ENCODE assay signal across 35 cellular contexts in genomic region chrX:109125304-109125703, GRCh38.
"Had no signal": no experiment of that assay in that cellular context is flagged by ENCODE, and none has a peak within 500 bp of the region (broad histone marks: within the 10 kb centered on the region; RNA-seq: fewer than 3 reads in every experiment).

No MANE protein-coding gene starts in this region.

- H3K27ac Mint-ChIP-seq: activated B cell treated with CpG ODN at 0.5 μM for 24 hours; activated CD4-positive, alpha-beta memory T cell treated with anti-CD3 and anti-CD28 coated beads for 36 hours; activated CD4-positive, alpha-beta T cell treated with anti-CD3 and anti-CD28 coated beads, Interleukin-2, amount 10 ng/mL, durations not matched to agents 24 days and 14 days; activated CD8-positive, alpha-beta T cell treated with anti-CD3 and anti-CD28 coated beads for 36 hours; activated naive CD4-positive, alpha-beta T cell treated with anti-CD3 and anti-CD28 coated beads for 36 hours; activated naive CD4-positive, alpha-beta T cell treated with anti-CD3 and anti-CD28 coated beads, Interleukin-2, amount 50 U/mL, for 72 hours; activated naive CD8-positive, alpha-beta T cell treated with anti-CD3 and anti-CD28 coated beads for 36 hours; activated T-cell treated with anti-CD3 and anti-CD28 coated beads, Interleukin-2, amount 50 U/mL, for 72 hours; activated T-helper 1 cell treated with anti-CD3 and anti-CD28 coated beads, Interleukin-12 subunit alpha, Interleukin-12 subunit beta, Interleukin-2, Interleukin-4 antibody, amounts not matched to agents 30 ng/mL and 10 ng/mL and 1 ng/mL, durations not matched to agents 14 hours and 24 hours and 36 hours; activated T-helper 17 cell treated with anti-CD3 and anti-CD28 coated beads, Interleukin-2, amount 50 U/mL, for 72 hours; brain; T-helper 1 cell treated with Interleukin-12 subunit alpha and Interleukin-12 subunit beta and Interleukin-4 antibody, amounts not matched to agents 30 μg/mL and 1 μg/mL, for 36 hours; T-helper 2 cell treated with Interferon-gamma antibody and Interleukin-4, amounts not matched to agents 5 μg/mL and 100 μg/mL, for 36 hours had no signal

- H3K9me3 ChIP-seq: adrenal gland had no signal

- H3K27ac ChIP-seq: adrenal gland, cardiac muscle cell, VCaP had no signal

- H3K27me3 Mint-ChIP-seq: activated B cell treated with CpG ODN at 0.5 μM for 24 hours; activated CD4-positive, alpha-beta memory T cell treated with anti-CD3 and anti-CD28 coated beads for 36 hours; activated CD4-positive, alpha-beta T cell treated with anti-CD3 and anti-CD28 coated beads, Interleukin-2, amount 10 ng/mL, durations not matched to agents 24 days and 14 days; activated CD8-positive, alpha-beta T cell treated with anti-CD3 and anti-CD28 coated beads for 36 hours; activated naive CD8-positive, alpha-beta T cell treated with anti-CD3 and anti-CD28 coated beads for 36 hours; activated T-helper 17 cell treated with anti-CD3 and anti-CD28 coated beads, Interleukin-2, amount 50 U/mL, for 72 hours; brain; central memory CD8-positive, alpha-beta T cell had no signal

- H3K36me3 ChIP-seq: adrenal gland, cardiac muscle cell had no signal

- ATAC-seq: activated CD8-positive, alpha-beta T cell treated with anti-CD3 and anti-CD28 coated beads for 36 hours; activated naive CD4-positive, alpha-beta T cell treated with anti-CD3 and anti-CD28 coated beads, Interleukin-2, amount 50 U/mL, for 72 hours; activated T-cell treated with anti-CD3 and anti-CD28 coated beads, Interleukin-2, amount 50 U/mL, for 4 hours; activated T-cell treated with anti-CD3 and anti-CD28 coated beads, Interleukin-2, amount 50 U/mL, for 72 hours; activated T-helper 17 cell treated with anti-CD3 and anti-CD28 coated beads, Interleukin-2, amount 50 U/mL, for 72 hours had no signal

- H3K4me3 Mint-ChIP-seq: activated B cell treated with CpG ODN at 0.5 μM for 24 hours; activated CD4-positive, alpha-beta memory T cell treated with anti-CD3 and anti-CD28 coated beads for 36 hours; activated CD4-positive, alpha-beta T cell treated with anti-CD3 and anti-CD28 coated beads, Interleukin-2, amount 10 ng/mL, durations not matched to agents 24 days and 14 days; activated CD8-positive, alpha-beta T cell treated with anti-CD3 and anti-CD28 coated beads for 36 hours; activated naive CD4-positive, alpha-beta T cell treated with anti-CD3 and anti-CD28 coated beads for 36 hours; activated naive CD8-positive, alpha-beta T cell treated with anti-CD3 and anti-CD28 coated beads for 36 hours; activated T-cell treated with anti-CD3 and anti-CD28 coated beads, Interleukin-2, amount 50 U/mL, for 4 hours; activated T-cell treated with anti-CD3 and anti-CD28 coated beads, Interleukin-2, amount 50 U/mL, for 72 hours; activated T-helper 1 cell treated with anti-CD3 and anti-CD28 coated beads, Interleukin-12 subunit alpha, Interleukin-12 subunit beta, Interleukin-2, Interleukin-4 antibody, amounts not matched to agents 30 ng/mL and 10 ng/mL and 1 ng/mL, durations not matched to agents 14 hours and 24 hours and 36 hours; activated T-helper 17 cell treated with anti-CD3 and anti-CD28 coated beads, Interleukin-2, amount 50 U/mL, for 72 hours; brain; central memory CD8-positive, alpha-beta T cell; T-helper 1 cell treated with Interleukin-12 subunit alpha and Interleukin-12 subunit beta and Interleukin-4 antibody, amounts not matched to agents 30 μg/mL and 1 μg/mL, for 36 hours; T-helper 2 cell treated with Interferon-gamma antibody and Interleukin-4, amounts not matched to agents 5 μg/mL and 100 μg/mL, for 36 hours had no signal

- H3K4me1 Mint-ChIP-seq: activated B cell treated with CpG ODN at 0.5 μM for 24 hours; activated CD4-positive, alpha-beta T cell treated with anti-CD3 and anti-CD28 coated beads, Interleukin-2, amount 10 ng/mL, durations not matched to agents 24 days and 14 days; activated naive CD8-positive, alpha-beta T cell treated with anti-CD3 and anti-CD28 coated beads for 36 hours; activated T-helper 17 cell treated with anti-CD3 and anti-CD28 coated beads, Interleukin-2, amount 50 U/mL, for 72 hours; brain; central memory CD8-positive, alpha-beta T cell had no signal

- H3K36me3 Mint-ChIP-seq: activated CD4-positive, alpha-beta memory T cell treated with anti-CD3 and anti-CD28 coated beads for 36 hours; activated naive CD4-positive, alpha-beta T cell treated with anti-CD3 and anti-CD28 coated beads, Interleukin-2, amount 50 U/mL, for 72 hours; activated naive CD8-positive, alpha-beta T cell treated with anti-CD3 and anti-CD28 coated beads for 36 hours; brain had no signal

- H3K27me3 ChIP-seq: cardiac muscle cell had no signal

- H3K4me1 ChIP-seq: adrenal gland had no signal

- H3K4me3 ChIP-seq: adrenal gland, cardiac muscle cell had no signal

- H3K9me3 Mint-ChIP-seq: activated CD4-positive, alpha-beta T cell treated with anti-CD3 and anti-CD28 coated beads, Interleukin-2, amount 10 ng/mL, durations not matched to agents 24 days and 14 days; activated naive CD4-positive, alpha-beta T cell treated with anti-CD3 and anti-CD28 coated beads for 36 hours; activated naive CD8-positive, alpha-beta T cell treated with anti-CD3 and anti-CD28 coated beads for 36 hours; activated T-cell treated with anti-CD3 and anti-CD28 coated beads, Interleukin-2, amount 50 U/mL, for 4 hours; activated T-cell treated with anti-CD3 and anti-CD28 coated beads, Interleukin-2, amount 50 U/mL, for 72 hours; activated T-helper 17 cell treated with anti-CD3 and anti-CD28 coated beads, Interleukin-2, amount 50 U/mL, for 72 hours; brain had no signal

- DNase-seq: activated B cell treated with CpG ODN at 0.5 μM for 24 hours; activated CD4-positive, alpha-beta memory T cell treated with anti-CD3 and anti-CD28 coated beads for 36 hours; activated CD4-positive, alpha-beta T cell treated with anti-CD3 and anti-CD28 coated beads for 4 hours; activated CD4-positive, alpha-beta T cell treated with anti-CD3 and anti-CD28 coated beads, Interleukin-2, amount 10 ng/mL, durations not matched to agents 24 days and 14 days; activated CD4-positive, alpha-beta T cell treated with anti-CD3 and anti-CD28 coated beads, Interleukin-2, amount 50 U/mL, for 1 hour; activated CD4-positive, alpha-beta T cell treated with anti-CD3 and anti-CD28 coated beads, Interleukin-2, amount 50 U/mL, for 4 hours; activated CD4-positive, CD25-positive, alpha-beta regulatory T cell treated with anti-CD3 and anti-CD28 coated beads, Interleukin-2, amount 50 U/mL, for 72 hours; activated CD8-positive, alpha-beta memory T cell treated with anti-CD3 and anti-CD28 coated beads, Interleukin-2, amount 50 U/mL, for 4 hours; activated CD8-positive, alpha-beta T cell treated with anti-CD3 and anti-CD28 coated beads for 36 hours; activated effector memory CD4-positive, alpha-beta T cell treated with anti-CD3 and anti-CD28 coated beads, Interleukin-2, amount 50 U/mL, for 16 hours; activated gamma-delta T cell treated with Interleukin-2 at 50 U/mL for 16 hours; activated naive CD4-positive, alpha-beta T cell; activated naive CD4-positive, alpha-beta T cell treated with anti-CD3 and anti-CD28 coated beads for 36 hours; activated naive CD4-positive, alpha-beta T cell treated with anti-CD3 and anti-CD28 coated beads, Interleukin-2, amount 50 U/mL, for 16 hours; activated naive CD8-positive, alpha-beta T cell treated with anti-CD3 and anti-CD28 coated beads for 36 hours; activated T-cell treated with anti-CD3 and anti-CD28 coated beads for 4 hours; activated T-cell treated with anti-CD3 and anti-CD28 coated beads, Interleukin-2, amount 50 U/mL, for 1 hour; activated T-cell treated with anti-CD3 and anti-CD28 coated beads, Interleukin-2, amount 50 U/mL, for 4 hours; activated T-cell treated with anti-CD3 and anti-CD28 coated beads, Interleukin-2, amount 50 U/mL, for 72 hours; adrenal gland; amniotic stem cell; aorta; caudate nucleus; cerebellar nuclear complex; T-helper 2 cell; T-helper 9 cell had no signal
